ENCODE assay signal across 10 cellular contexts in the genomic region with DNA sequence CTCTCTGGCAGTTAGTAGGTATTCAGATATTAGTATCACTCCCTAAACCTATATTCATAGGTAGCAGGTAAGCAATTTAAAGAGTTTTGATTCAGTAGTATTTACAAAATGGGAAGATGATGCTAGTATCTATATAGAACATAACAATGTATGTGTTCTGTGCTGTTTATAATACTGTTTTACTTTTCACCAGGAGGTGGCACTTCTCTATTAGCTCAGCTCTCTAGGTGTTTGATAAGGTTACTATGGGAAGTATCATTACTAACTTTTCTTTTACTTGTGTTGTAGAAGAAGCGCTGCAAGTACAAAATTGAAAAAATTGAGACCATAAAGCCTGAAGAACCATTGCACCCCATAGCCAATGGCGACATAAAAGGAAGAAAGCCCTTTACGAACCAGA. TPM values are rescaled to one million over a fixed set of nuclear protein-coding genes. Genes with fewer than 3 reads are reported as not detected.
DNase-seq lines count a peak whose midpoint lies in the region; ATAC-seq and TF ChIP-seq lines count a peak whose summit lies in the region.
"Had no signal": no experiment of that assay in that cellular context is flagged by ENCODE, and none has a peak within 500 bp of the region (broad histone marks: within the 10 kb centered on the region; RNA-seq: fewer than 3 reads in every experiment).

No MANE protein-coding gene starts in this region.

- H3K27me3 Mint-ChIP-seq in activated T-cell treated with anti-CD3 and anti-CD28 coated beads, Interleukin-2, amount 50 U/mL, for 4 hours (ENCODE audit: low read depth), result no peaks in the 10 kb centered on the region
- H3K27me3 Mint-ChIP-seq in activated T-cell treated with anti-CD3 and anti-CD28 coated beads, Interleukin-2, amount 50 U/mL, for 24 hours, result no peaks in the 10 kb centered on the region
- no peaks in the 10 kb centered on the region for H3K27me3 Mint-ChIP-seq in activated naive CD4-positive, alpha-beta T cell treated with anti-CD3 and anti-CD28 coated beads for 36 hours (ENCODE audit: low read depth)
- H3K27me3 Mint-ChIP-seq: CD8-positive, alpha-beta memory T cell had no signal

- CTCF ChIA-PET in PC-3 (lab: Charles Lee), result interaction anchor here (0.5 to 2.6 kb wide), 8 partner anchors 22 to 160 kb away, joined by 4 to 40 read pairs (median 4); a partner anchor contains a TSS
- CTCF ChIA-PET in activated naive CD4-positive, alpha-beta T cell treated with anti-CD3 and anti-CD28 coated beads for 36 hours (lab: Charles Lee), result interaction anchor here (0.9 to 6.7 kb wide), 15 partner anchors 11 to 158 kb away, joined by 3 to 117 read pairs (median 4); no protein-coding TSS in a partner anchor

- 0 out of 2 replicates have a peak, but pooled peaks cover 5% of the 10 kb centered on the region for H3K79me2 ChIP-seq in PC-3 (ENCODE audit: low read length)

- H2AFZ ChIP-seq in PC-3 (ENCODE audit: low read length), result no peak overlapping the region

- no peak overlapping the region for H3K4me3 ChIP-seq in PC-3 (ENCODE audit: low read length)
- H3K4me3 ChIP-seq in epithelial cell of esophagus (ENCODE audit: low read length), result no peak overlapping the region
- H3K4me3 ChIP-seq: ascending aorta had no signal

- H3K9ac ChIP-seq in PC-3 (ENCODE audit: low read length), result no peak overlapping the region

- H3K4me1 ChIP-seq in PC-3 (ENCODE audit: insufficient read depth, low read length), result 0 out of 2 replicates have a peak, but pooled peaks cover 8% of the 10 kb centered on the region
- H3K4me1 ChIP-seq: ascending aorta had no signal

- intact Hi-C loops in PC-3 (cut with micrococcal nuclease), result loop anchor here (1.0 to 2.0 kb wide), 4 partner anchors 30 to 180 kb away; no protein-coding TSS in a partner anchor
- intact Hi-C loops in activated naive CD4-positive, alpha-beta T cell treated with anti-CD3 and anti-CD28 coated beads for 36 hours (cut with micrococcal nuclease), result loop anchor here (1.0 to 2.0 kb wide), 5 partner anchors 30 to 180 kb away; no protein-coding TSS in a partner anchor

- no peak for DNase-seq in activated T-cell treated with anti-CD3 and anti-CD28 coated beads, Interleukin-2, amount 50 U/mL, for 4 hours
- no peak for DNase-seq in activated T-cell treated with anti-CD3 and anti-CD28 coated beads, Interleukin-2, amount 50 U/mL, for 24 hours
- DNase-seq in PC-3 (peak; percentile 88), epithelial cell of esophagus (ENCODE audit: low read depth) (peak; percentile 49)
- no peak for DNase-seq in stimulated activated effector memory CD8-positive, alpha-beta T cell treated with anti-CD3 and anti-CD28 coated beads, Interleukin-12 subunit alpha, Interleukin-12 subunit beta, amount 100 ng/mL, for 72 hours (ENCODE audit: low spot score in 2 of 2)
- DNase-seq in stimulated activated CD4-positive, alpha-beta T cell treated with anti-CD3 and anti-CD28 coated beads, Interleukin-4, amount 100 ng/mL, for 4 hours, result no peak
- DNase-seq in activated naive CD4-positive, alpha-beta T cell treated with anti-CD3 and anti-CD28 coated beads for 36 hours, result no peak

- no peaks in the 10 kb centered on the region for H3F3A ChIP-seq in PC-3 (ENCODE audit: low read length, unreplicated experiment)

- H3K9me3 Mint-ChIP-seq in activated T-cell treated with anti-CD3 and anti-CD28 coated beads, Interleukin-2, amount 50 U/mL, for 4 hours, result no peaks in the 10 kb centered on the region
- no peaks in the 10 kb centered on the region for H3K9me3 Mint-ChIP-seq in activated T-cell treated with anti-CD3 and anti-CD28 coated beads, Interleukin-2, amount 50 U/mL, for 24 hours
- no peaks in the 10 kb centered on the region for H3K9me3 Mint-ChIP-seq in stimulated activated effector memory CD8-positive, alpha-beta T cell treated with anti-CD3 and anti-CD28 coated beads, Interleukin-12 subunit alpha, Interleukin-12 subunit beta, amount 100 ng/mL, for 72 hours
- no peaks in the 10 kb centered on the region for H3K9me3 Mint-ChIP-seq in activated naive CD4-positive, alpha-beta T cell treated with anti-CD3 and anti-CD28 coated beads for 36 hours
- H3K9me3 Mint-ChIP-seq: CD8-positive, alpha-beta memory T cell had no signal

- TF ChIP-seq CTCF in PC-3 (conservative IDR thresholded peaks at IDR 0.05; ENCODE audit: low read depth, low read length) (peak; percentile 99), epithelial cell of esophagus (IDR thresholded peaks at IDR 0.05; ENCODE audit: insufficient read depth, low read depth, low read length, missing control alignments) (peak; percentile 45)

- H4K20me1 ChIP-seq in PC-3 (ENCODE audit: low read length), result no peaks in the 10 kb centered on the region

- no peak overlapping the region for H3K27ac ChIP-seq in PC-3 (ENCODE audit: low read length)
- H3K27ac ChIP-seq: ascending aorta had no signal

- H3K36me3 ChIP-seq in PC-3 (ENCODE audit: low read depth, low read length), result peaks cover 45% of the 10 kb centered on the region

- peaks cover 12% of the 10 kb centered on the region for H3K4me1 Mint-ChIP-seq in activated T-cell treated with anti-CD3 and anti-CD28 coated beads, Interleukin-2, amount 50 U/mL, for 4 hours (ENCODE audit: low read depth)
- peaks cover 12% of the 10 kb centered on the region for H3K4me1 Mint-ChIP-seq in activated T-cell treated with anti-CD3 and anti-CD28 coated beads, Interleukin-2, amount 50 U/mL, for 24 hours (ENCODE audit: low read depth)
- peaks cover 5% of the 10 kb centered on the region for H3K4me1 Mint-ChIP-seq in stimulated activated effector memory CD8-positive, alpha-beta T cell treated with anti-CD3 and anti-CD28 coated beads, Interleukin-12 subunit alpha, Interleukin-12 subunit beta, amount 100 ng/mL, for 72 hours
- peaks cover 2% of the 10 kb centered on the region for H3K4me1 Mint-ChIP-seq in activated naive CD4-positive, alpha-beta T cell treated with anti-CD3 and anti-CD28 coated beads for 36 hours (ENCODE audit: low read depth)

- no peak overlapping the region for H3K27ac Mint-ChIP-seq in activated T-cell treated with anti-CD3 and anti-CD28 coated beads, Interleukin-2, amount 50 U/mL, for 24 hours
- H3K27ac Mint-ChIP-seq in stimulated activated effector memory CD8-positive, alpha-beta T cell treated with anti-CD3 and anti-CD28 coated beads, Interleukin-12 subunit alpha, Interleukin-12 subunit beta, amount 100 ng/mL, for 72 hours, result no peak overlapping the region
- no peak overlapping the region for H3K27ac Mint-ChIP-seq in activated naive CD4-positive, alpha-beta T cell treated with anti-CD3 and anti-CD28 coated beads for 36 hours

- H3K4me3 Mint-ChIP-seq in activated T-cell treated with anti-CD3 and anti-CD28 coated beads, Interleukin-2, amount 50 U/mL, for 4 hours, result no peak overlapping the region
- no peak overlapping the region for H3K4me3 Mint-ChIP-seq in activated T-cell treated with anti-CD3 and anti-CD28 coated beads, Interleukin-2, amount 50 U/mL, for 24 hours
- H3K4me3 Mint-ChIP-seq in stimulated activated effector memory CD8-positive, alpha-beta T cell treated with anti-CD3 and anti-CD28 coated beads, Interleukin-12 subunit alpha, Interleukin-12 subunit beta, amount 100 ng/mL, for 72 hours, result no peak overlapping the region
- H3K4me3 Mint-ChIP-seq in activated naive CD4-positive, alpha-beta T cell treated with anti-CD3 and anti-CD28 coated beads for 36 hours, result no peak overlapping the region
- H3K4me3 Mint-ChIP-seq: CD8-positive, alpha-beta memory T cell had no signal

- H3K9me2 ChIP-seq in PC-3 (replicated peaks; ENCODE audit: low read length), result no peaks in the 10 kb centered on the region

- no TSS peak for BruUV-seq in PC-3 (replicated peaks; lab: Mats Ljungman, UMichigan)

- H3K36me3 Mint-ChIP-seq in activated T-cell treated with anti-CD3 and anti-CD28 coated beads, Interleukin-2, amount 50 U/mL, for 4 hours (ENCODE audit: insufficient read depth), result peaks cover 33% of the 10 kb centered on the region
- peaks cover 54% of the 10 kb centered on the region for H3K36me3 Mint-ChIP-seq in activated T-cell treated with anti-CD3 and anti-CD28 coated beads, Interleukin-2, amount 50 U/mL, for 24 hours (ENCODE audit: low read depth)
- H3K36me3 Mint-ChIP-seq in stimulated activated effector memory CD8-positive, alpha-beta T cell treated with anti-CD3 and anti-CD28 coated beads, Interleukin-12 subunit alpha, Interleukin-12 subunit beta, amount 100 ng/mL, for 72 hours, result peaks cover 63% of the 10 kb centered on the region
- peaks cover 21% of the 10 kb centered on the region for H3K36me3 Mint-ChIP-seq in activated naive CD4-positive, alpha-beta T cell treated with anti-CD3 and anti-CD28 coated beads for 36 hours (ENCODE audit: low read depth)

- H3K27me3 ChIP-seq in PC-3 (ENCODE audit: low read length), result no peaks in the 10 kb centered on the region
- H3K27me3 ChIP-seq: ascending aorta had no signal

- no peaks in the 10 kb centered on the region for H3K9me3 ChIP-seq in PC-3 (ENCODE audit: low read length)
- H3K9me3 ChIP-seq: ascending aorta had no signal

- POLR2A ChIA-PET in PC-3 (lab: Charles Lee; ENCODE audit: unreplicated experiment), result interaction anchor here (0.6 kb wide), 2 partner anchors 110 to 116 kb away, joined by 3 read pairs; no protein-coding TSS in a partner anchor

- no peak overlapping the region for H3K4me2 ChIP-seq in PC-3 (ENCODE audit: low read length)

- peak; percentile 51 to 74 for ATAC-seq in activated T-cell treated with anti-CD3 and anti-CD28 coated beads, Interleukin-2, amount 50 U/mL, for 4 hours
- ATAC-seq in PC-3 (peak; percentile 93), HG03097 (IDR thresholded peaks at IDR 0.05; ENCODE audit: low FRiP score, unreplicated experiment) (no peak)
- peak; percentile 76 for ATAC-seq in stimulated activated effector memory CD8-positive, alpha-beta T cell treated with anti-CD3 and anti-CD28 coated beads, Interleukin-12 subunit alpha, Interleukin-12 subunit beta, amount 100 ng/mL, for 72 hours

RNA-seq across cellular contexts. Expression of a gene that starts 49.4 kb away (rescaled TPM):
- total RNA-seq in activated T-cell treated with anti-CD3 and anti-CD28 coated beads, Interleukin-2, amount 50 U/mL, for 4 hours, result 10 to 100 TPM; 30.3 to 51.8 (median 47.4) TPM
- total RNA-seq in PC-3 (2014; rRNA removed), result 0.04 TPM in 1 of 2 replicates, not detected in the other
- under 1 TPM; 0.31 to 0.67 TPM for total RNA-seq in activated naive CD4-positive, alpha-beta T cell treated with anti-CD3 and anti-CD28 coated beads for 36 hours
- total RNA-seq: ascending aorta had no signal

Comparison
In these comparisons a context has a peak if more than half of its experiments do, and no peak if none do; other contexts are left out.
1. DNase-seq: peak in PC-3 (single experiment) and epithelial cell of esophagus (single experiment); none in activated T-cell treated with anti-CD3 and anti-CD28 coated beads, Interleukin-2, amount 50 U/mL, for 4 hours (single experiment), activated T-cell treated with anti-CD3 and anti-CD28 coated beads, Interleukin-2, amount 50 U/mL, for 24 hours (single experiment), stimulated activated effector memory CD8-positive, alpha-beta T cell treated with anti-CD3 and anti-CD28 coated beads, Interleukin-12 subunit alpha, Interleukin-12 subunit beta, amount 100 ng/mL, for 72 hours (0 of 2), stimulated activated CD4-positive, alpha-beta T cell treated with anti-CD3 and anti-CD28 coated beads, Interleukin-4, amount 100 ng/mL, for 4 hours (0 of 2) and activated naive CD4-positive, alpha-beta T cell treated with anti-CD3 and anti-CD28 coated beads for 36 hours (single experiment).
2. RNA of a gene that starts 49.4 kb away (total RNA-seq): 30.3 to 51.8 TPM in activated T-cell treated with anti-CD3 and anti-CD28 coated beads, Interleukin-2, amount 50 U/mL, for 4 hours; 0.31 to 0.67 TPM in activated naive CD4-positive, alpha-beta T cell treated with anti-CD3 and anti-CD28 coated beads for 36 hours and 0.04 TPM in PC-3; every median in the first group is over 10 times any median in the second.